Comparison of ENCODE assay signal across 11 cellular contexts in genomic region chr15:41796457-41796856, GRCh38. TPM values are rescaled to one million over a fixed set of nuclear protein-coding genes. Genes with fewer than 3 reads are reported as not detected.
DNase-seq lines count a peak whose midpoint lies in the region; ATAC-seq and TF ChIP-seq lines count a peak whose summit lies in the region.
"Had no signal": no experiment of that assay in that cellular context is flagged by ENCODE, and none has a peak within 500 bp of the region (broad histone marks: within the 10 kb centered on the region; RNA-seq: fewer than 3 reads in every experiment).

No MANE protein-coding gene starts in this region.

- H3F3A ChIP-seq in DOHH2 (ENCODE audit: control insufficient read depth, insufficient read depth), result 0 out of 2 replicates have a peak, but pooled peaks cover 2% of the 10 kb centered on the region

- H3K9me3 ChIP-seq in DOHH2 (ENCODE audit: control insufficient read depth, insufficient read depth, low read length), result no peaks in the 10 kb centered on the region

- no peaks in the 10 kb centered on the region for H3K9me2 ChIP-seq in DOHH2 (replicated peaks; ENCODE audit: control insufficient read depth, low read length)

- ATAC-seq in foreskin keratinocyte, result peak; percentile 41
- no peak for ATAC-seq in GM18868 (IDR thresholded peaks at IDR 0.05; ENCODE audit: unreplicated experiment)
- ATAC-seq: stimulated activated naive CD8-positive, alpha-beta T cell treated with anti-CD3 and anti-CD28 coated beads, Interleukin-15, amount 100 ng/mL, for 72 hours had no signal

- H3K27ac ChIP-seq in DOHH2 (ENCODE audit: low read depth, low read length), result no peak overlapping the region
- peak overlapping the region; percentile 62 for H3K27ac ChIP-seq in foreskin keratinocyte

- H4K20me1 ChIP-seq in DOHH2 (ENCODE audit: control insufficient read depth, insufficient read depth, low read depth, low read length), result no peaks in the 10 kb centered on the region

- H3K27me3 ChIP-seq in DOHH2 (ENCODE audit: control insufficient read depth, low read length), result no peaks in the 10 kb centered on the region
- no peaks in the 10 kb centered on the region for H3K27me3 ChIP-seq in foreskin keratinocyte

- 0 out of 2 replicates have a peak overlapping the region, but pooled peaks have one; percentile 0 for H3K4me2 ChIP-seq in DOHH2 (ENCODE audit: low read length)

- no peaks in the 10 kb centered on the region for H3K36me3 ChIP-seq in DOHH2 (ENCODE audit: control insufficient read depth, low read length)

- TF ChIP-seq CTCF in DOHH2 (IDR thresholded peaks at IDR 0.05; ENCODE audit: low read depth, low read length, poor library complexity, severe bottlenecking), result no peak
- no peak for TF ChIP-seq CTCF in foreskin keratinocyte (conservative IDR thresholded peaks at IDR 0.05)
- no peak for TF ChIP-seq CTCF in GM10266 (IDR thresholded peaks at IDR 0.05; ENCODE audit: control insufficient read depth, insufficient read depth, low read depth, missing control alignments)

- no peak overlapping the region for H3K4me3 ChIP-seq in DOHH2 (ENCODE audit: low read length)

- DNase-seq in amniotic stem cell (lab: John Stamatoyannopoulos, UW) (peak; percentile 56), foreskin keratinocyte (no peak), smooth muscle cell of the brain vasculature (ENCODE audit: low read depth, low spot score) (peak; percentile 67), GM10266 (ENCODE audit: extremely low spot score) (no peak), SHP77 (lab: John Stamatoyannopoulos, UW) (no peak), SK-N-DZ (ENCODE audit: low spot score) (no peak)
- DNase-seq: NCI-H69; small intestine; stimulated activated naive CD8-positive, alpha-beta T cell treated with anti-CD3 and anti-CD28 coated beads, Interleukin-15, amount 100 ng/mL, for 72 hours had no signal

- H3K79me2 ChIP-seq in DOHH2 (ENCODE audit: control insufficient read depth, low read length), result no peaks in the 10 kb centered on the region

- peaks cover 33% of the 10 kb centered on the region for H3K4me1 ChIP-seq in DOHH2 (ENCODE audit: control insufficient read depth, low read length)
- H3K4me1 ChIP-seq in foreskin keratinocyte, result peaks cover 70% of the 10 kb centered on the region

RNA-seq across cellular contexts. Expression of gene MAPKBP1, which starts 22.2 kb away (rescaled TPM):
- 59.6 and 61.7 TPM in 2 replicates for total RNA-seq in foreskin keratinocyte
- polyA plus RNA-seq in foreskin keratinocyte, result 12.6 and 15.3 TPM in 2 replicates
- polyA plus RNA-seq in SK-N-DZ (2014; cell fraction: cytosol; rRNA removed), result 6.4 and 8.6 TPM in 2 replicates
- 20.7 and 31.7 TPM in 2 replicates for polyA plus RNA-seq in SK-N-DZ (2014; cell fraction: nucleus; rRNA removed)

RNA-seq across cellular contexts. Expression of gene JMJD7, which starts 31.4 kb away (rescaled TPM):
- total RNA-seq in foreskin keratinocyte, result 15.5 and 19.2 TPM in 2 replicates
- 20.5 and 22.9 TPM in 2 replicates for polyA plus RNA-seq in foreskin keratinocyte
- polyA plus RNA-seq in SK-N-DZ (2014; cell fraction: cytosol; rRNA removed), result 9.5 and 10.0 TPM in 2 replicates
- polyA plus RNA-seq in SK-N-DZ (2014; cell fraction: nucleus; rRNA removed), result 25.2 and 26.4 TPM in 2 replicates

RNA-seq across cellular contexts. Expression of gene PLA2G4B, which starts 42.2 kb away (rescaled TPM):
- total RNA-seq in foreskin keratinocyte, result 3.5 and 4.5 TPM in 2 replicates
- polyA plus RNA-seq in foreskin keratinocyte, result 4.3 and 5.5 TPM in 2 replicates
- polyA plus RNA-seq in SK-N-DZ (2014; cell fraction: cytosol; rRNA removed), result 1.4 and 1.7 TPM in 2 replicates
- polyA plus RNA-seq in SK-N-DZ (2014; cell fraction: nucleus; rRNA removed), result 36.4 and 46.9 TPM in 2 replicates

Comparison
In these comparisons a context has a peak if more than half of its experiments do, and no peak if none do; other contexts are left out.
1. DNase-seq: peak in amniotic stem cell (single experiment) and smooth muscle cell of the brain vasculature (single experiment); none in foreskin keratinocyte (0 of 2), GM10266 (single experiment), SHP77 (0 of 2) and SK-N-DZ (single experiment).